8 cellular contexts compared by ENCODE assay signal in the genomic region with DNA sequence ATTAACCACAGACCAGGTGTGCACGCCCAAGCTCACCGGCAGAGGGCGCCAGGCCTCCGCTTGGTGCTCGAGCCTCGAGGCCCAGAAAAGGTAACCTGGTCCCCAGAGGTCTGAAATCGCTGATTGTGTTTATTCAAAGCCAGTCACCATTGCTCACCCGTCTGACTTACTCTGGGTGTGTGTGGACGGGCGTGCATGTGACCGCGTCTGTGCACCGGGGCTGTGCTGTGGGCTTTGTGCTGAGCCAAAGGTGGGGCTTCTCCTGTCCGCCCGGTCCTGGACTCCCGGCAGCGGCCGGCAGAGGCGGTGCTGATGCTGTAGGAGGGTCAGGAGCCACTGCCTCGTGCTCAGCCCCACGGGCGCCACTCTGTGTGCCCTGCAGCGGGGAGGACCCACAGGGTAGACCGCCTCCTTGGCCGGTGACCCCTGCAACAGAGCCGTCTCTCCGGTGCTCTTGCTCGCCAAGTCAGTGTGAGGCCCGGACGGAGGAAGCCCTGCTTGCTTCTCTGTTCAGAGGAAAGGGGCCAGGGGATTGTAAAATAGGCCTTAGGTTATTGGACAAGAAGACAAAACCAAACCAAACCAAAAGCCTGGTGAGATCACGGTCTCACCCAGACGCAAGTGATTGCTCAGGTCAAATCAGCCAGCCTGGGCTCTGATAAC. TPM values are rescaled to one million over a fixed set of nuclear protein-coding genes. Genes with fewer than 3 reads are reported as not detected.
DNase-seq lines count a peak whose midpoint lies in the region; ATAC-seq and TF ChIP-seq lines count a peak whose summit lies in the region.

No MANE protein-coding gene starts in this region.

- H3K36me3 Mint-ChIP-seq in dendritic cell treated with granulocyte-macrophage colony-stimulating factor and Interleukin-4, amounts not matched to agents 40 ng/mL and 50 ng/mL, for 4 days (ENCODE audit: low read depth), result no peaks in the 10 kb centered on the region

- peak; percentile 42 for TF ChIP-seq POLR2A in GM19193 (IDR thresholded peaks at IDR 0.05; ENCODE audit: extremely low read depth, insufficient read depth, insufficient read length)
- no peak for TF ChIP-seq POLR2A in right lobe of liver (IDR thresholded peaks at IDR 0.05)

- H3K27ac ChIP-seq in right lobe of liver, result peak overlapping the region in 2 of 3 donors; percentile 43 to 63

- peak overlapping the region; percentile 94 for H3K27ac Mint-ChIP-seq in dendritic cell treated with granulocyte-macrophage colony-stimulating factor and Interleukin-4, amounts not matched to agents 40 ng/mL and 50 ng/mL, for 4 days

- no peaks in the 10 kb centered on the region for H3K36me3 ChIP-seq in right lobe of liver

- H3K4me1 ChIP-seq in right lobe of liver, result peaks cover 0 to 7% (median 0%) of the 10 kb centered on the region in 4 donors

- H3K4me3 ChIP-seq in right lobe of liver, result peak overlapping the region in 2 of 3 donors; percentile 12 to 17

- H3K4me3 Mint-ChIP-seq in dendritic cell treated with granulocyte-macrophage colony-stimulating factor and Interleukin-4, amounts not matched to agents 40 ng/mL and 50 ng/mL, for 4 days, result peak overlapping the region; percentile 79

- DNase-seq in Ammon's horn (ENCODE audit: low spot score), result peak; percentile 93
- peak; percentile 93 for DNase-seq in NCI-H510A treated with DMSO at 0.1 percent for 48 hours (lab: John Stamatoyannopoulos, UW)
- DNase-seq in activated CD4-positive, alpha-beta T cell treated with anti-CD3 and anti-CD28 coated beads, Interleukin-2, amount 50 U/mL, for 24 hours (ENCODE audit: low read depth in 1 of 2, low spot score in 1 of 2), result peak; percentile 92
- DNase-seq in right lobe of liver, result peak; percentile 86 to 92 (median 90)
- peak; percentile 89 to 95 for DNase-seq in stimulated activated CD4-positive, alpha-beta T cell treated with anti-CD3 and anti-CD28 coated beads, Interleukin-4, amount 100 ng/mL, for 48 hours (ENCODE audit: low read depth in 2 of 2)

- H3K27me3 ChIP-seq in right lobe of liver, result no peaks in the 10 kb centered on the region

- no peaks in the 10 kb centered on the region for H3K9me3 Mint-ChIP-seq in dendritic cell treated with granulocyte-macrophage colony-stimulating factor and Interleukin-4, amounts not matched to agents 40 ng/mL and 50 ng/mL, for 4 days

- H3K27me3 Mint-ChIP-seq in dendritic cell treated with granulocyte-macrophage colony-stimulating factor and Interleukin-4, amounts not matched to agents 40 ng/mL and 50 ng/mL, for 4 days, result no peaks in the 10 kb centered on the region

- H3K4me1 Mint-ChIP-seq in dendritic cell treated with granulocyte-macrophage colony-stimulating factor and Interleukin-4, amounts not matched to agents 40 ng/mL and 50 ng/mL, for 4 days (ENCODE audit: low read depth), result peaks cover 80% of the 10 kb centered on the region

- H3K9me3 ChIP-seq in right lobe of liver, result no peaks in the 10 kb centered on the region

- intact Hi-C loops in dendritic cell treated with granulocyte-macrophage colony-stimulating factor and Interleukin-4, amounts not matched to agents 40 ng/mL and 50 ng/mL, for 4 days (cut with micrococcal nuclease), result loop anchor here (1.0 kb wide), 2 partner anchors 32 to 65 kb away; partner anchors contain the start of gene BTG2
- intact Hi-C loops in right lobe of liver (cut with DNase I), result loop anchor here (5.0 to 10.0 kb wide), 4 partner anchors 59 to 236 kb away; no protein-coding TSS in a partner anchor

- ATAC-seq in HG03442 (IDR thresholded peaks at IDR 0.05; ENCODE audit: unreplicated experiment) (peak; percentile 47), right lobe of liver (peak; percentile 87 to 90 (median 88))

- peak; percentile 97 to 99 (median 98) for TF ChIP-seq CTCF in right lobe of liver (IDR thresholded peaks at IDR 0.05)

- 5% methylated on average over 12 of the region's 32 CpGs for WGBS in right lobe of liver (ENCODE audit: insufficient coverage, low coverage, low lambda C conversion rate, missing lambda C conversion rate)

RNA-seq across cellular contexts. Expression of gene BTG2, which starts 32.0 kb away (rescaled TPM):
- total RNA-seq in right lobe of liver, result 10 to 100 TPM in 1 of 6 experiments, 1 to 10 TPM in 5; 2.0 to 11.2 (median 5.4) TPM

RNA-seq across cellular contexts. Expression of gene CHIT1, which starts 43.9 kb away (rescaled TPM):
- total RNA-seq in right lobe of liver, result under 1 TPM in 3 of 6 experiments, not detected in 3; 0.46 to 0.61 (median 0.46) TPM

Comparison
In these comparisons a context has a peak if more than half of its experiments do, and no peak if none do; other contexts are left out.
1. Peak in every context shown above with its lines: DNase-seq, ATAC-seq, H3K4me3 ChIP-seq and H3K27ac ChIP-seq.